In the genomic region with DNA sequence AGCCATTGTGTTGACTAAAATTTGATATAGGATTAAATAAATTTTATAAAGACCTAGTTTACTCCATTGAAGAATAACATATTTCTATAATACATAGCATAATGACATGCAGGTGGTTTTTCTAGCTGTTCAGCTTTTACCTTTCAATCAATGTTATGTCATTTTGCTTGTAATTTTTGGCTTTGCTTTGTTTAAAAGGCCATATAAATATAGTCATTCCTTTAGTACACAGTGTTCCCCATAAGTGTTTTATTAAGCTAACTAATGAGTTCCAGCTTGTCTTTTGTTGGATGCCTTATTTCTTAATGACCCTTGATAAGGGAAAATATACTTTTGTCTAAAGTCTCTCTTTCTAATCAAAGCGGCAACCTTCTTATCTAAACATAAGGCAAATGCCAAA, we compare ENCODE assay signal across 22 cellular contexts.
A peak's percentile ranks its signal among the peaks of the same experiment; 100 is the strongest.
DNase-seq lines count a peak whose midpoint lies in the region; ATAC-seq, FAIRE-seq and TF ChIP-seq lines count a peak whose summit lies in the region.
"Had no signal": no experiment of that assay in that cellular context is flagged by ENCODE, and none has a peak within 500 bp of the region (broad histone marks: within the 10 kb centered on the region; RNA-seq: fewer than 3 reads in every experiment).

No MANE protein-coding gene starts in this region.

- no TSS peak for BruUV-seq in K562 (replicated peaks; lab: Mats Ljungman, UMichigan)

- CTCF ChIA-PET in K562 (lab: Yijun Ruan, JAX; ENCODE audit: low intra/inter-chr PET ratio), result no interaction called here

- no peaks in the 10 kb centered on the region for H3K36me3 ChIP-seq in K562 (ENCODE audit: control insufficient read depth, insufficient read depth, low read length)
- H3K36me3 ChIP-seq in small intestine (ENCODE audit: control insufficient read depth in 2 of 2, insufficient read depth in 2 of 2, low read length in 2 of 2), result no peaks in the 10 kb centered on the region
- H3K36me3 ChIP-seq: BLaER1 treated with 17β-estradiol and CSF1 and Interleukin-3, amounts not matched to agents 10 nM and 100 nM had no signal

- H3K4me2 ChIP-seq in K562 (ENCODE audit: insufficient read depth, low read length), result no peak overlapping the region
- H3K4me2 ChIP-seq: A549; BLaER1 treated with 17β-estradiol and CSF1 and Interleukin-3, amounts not matched to agents 10 nM and 100 nM had no signal

- TF ChIP-seq RAD21 in K562 (CRISPR knock-in tag; conservative IDR thresholded peaks at IDR 0.05 in 1 of 2, IDR thresholded peaks at IDR 0.05 in 1 of 2), result no peak

- intact Hi-C loops in K562 (cut with micrococcal nuclease), result no loop called here

- WGBS in K562 (ENCODE audit: insufficient coverage, low coverage, missing lambda C conversion rate), result 3% methylated on average over 1 of the region's 1 CpG
- WGBS in small intestine, 3 donors, result 16 to 44% (median 40%) methylated on average over 1 of the region's 1 CpG

- POLR2A ChIA-PET in K562 (lab: Yijun Ruan, JAX), result no interaction called here

- no peak for TF ChIP-seq EP300 in K562 (IDR thresholded peaks at IDR 0.05; ENCODE audit: low read length)

- no peak overlapping the region for H2AFZ ChIP-seq in K562 (ENCODE audit: low read depth, low read length)

- no peak for TF ChIP-seq POLR2A in K562 (conservative IDR thresholded peaks at IDR 0.05)

- H3K4me1 ChIP-seq in K562 (replicated peaks in 1 of 2; ENCODE audit: control insufficient read depth in 2 of 2, insufficient read depth in 2 of 2, low read length in 2 of 2) (no peaks in the 10 kb centered on the region), small intestine (ENCODE audit: control insufficient read depth in 2 of 2, insufficient read depth in 1 of 2, low read depth in 1 of 2, low read length in 1 of 2) (no peaks in the 10 kb centered on the region)
- H3K4me1 ChIP-seq: A549; BLaER1 treated with 17β-estradiol and CSF1 and Interleukin-3, amounts not matched to agents 10 nM and 100 nM had no signal

- TF ChIP-seq CTCF in LNCaP clone FGC (IDR thresholded peaks at IDR 0.05; ENCODE audit: control insufficient read depth, extremely low read depth, insufficient read depth), result no peak
- no peak for TF ChIP-seq CTCF in K562 (IDR thresholded peaks at IDR 0.05 in 2 of 3, conservative IDR thresholded peaks at IDR 0.05 in 1 of 3; ENCODE audit: insufficient read depth in 2 of 3, low read depth in 1 of 3, low read length in 3 of 3)

- H3K27me3 ChIP-seq in K562 (ENCODE audit: control insufficient read depth in 2 of 2, insufficient read depth in 2 of 2, low read length in 2 of 2) (no peaks in the 10 kb centered on the region), small intestine (ENCODE audit: control insufficient read depth in 2 of 2, insufficient read depth in 2 of 2, low read length in 2 of 2) (no peaks in the 10 kb centered on the region)
- H3K27me3 ChIP-seq: BLaER1 treated with 17β-estradiol and CSF1 and Interleukin-3, amounts not matched to agents 10 nM and 100 nM had no signal

- no peak overlapping the region for H3K27ac ChIP-seq in K562 (ENCODE audit: extremely low read depth, low read depth, low read length)
- H3K27ac ChIP-seq in small intestine (ENCODE audit: low read depth in 1 of 2, low read length in 1 of 2), result no peak overlapping the region
- H3K27ac ChIP-seq: 22Rv1; A549; BLaER1 treated with 17β-estradiol and CSF1 and Interleukin-3, amounts not matched to agents 10 nM and 100 nM; C4-2B had no signal

- no peak for ATAC-seq in K562
- no peak for ATAC-seq in GM18861 (IDR thresholded peaks at IDR 0.05; ENCODE audit: unreplicated experiment)
- no peak for ATAC-seq in HG02884 (IDR thresholded peaks at IDR 0.05; ENCODE audit: unreplicated experiment)
- ATAC-seq: A549; CD8-positive, alpha-beta T cell had no signal

- no peak overlapping the region for H3K4me3 ChIP-seq in LNCaP clone FGC (ENCODE audit: low read depth, low read length)
- H3K4me3 ChIP-seq in K562, result no peak overlapping the region
- no peak overlapping the region for H3K4me3 ChIP-seq in small intestine (ENCODE audit: low read depth in 1 of 2, low read length in 2 of 2)
- H3K4me3 ChIP-seq: A549; BLaER1 treated with 17β-estradiol and CSF1 and Interleukin-3, amounts not matched to agents 10 nM and 100 nM had no signal

- DNase-seq in LNCaP clone FGC (ENCODE audit: low read depth) (peak; percentile 58), K562 (ENCODE audit: extremely low read depth in 1 of 4, low spot score in 3 of 4) (no peak), left kidney (ENCODE audit: low read depth, low spot score) (peak; percentile 7), small intestine (peak; percentile 1)
- DNase-seq in activated T-cell treated with anti-CD3 and anti-CD28 coated beads, Interleukin-2, amount 50 U/mL, for 1 hour, result no peak
- DNase-seq: AML-193; Caco-2; Calu3; CD4-positive, alpha-beta T cell; CD8-positive, alpha-beta T cell; DMS79 treated with DMSO at 0.1 percent for 48 hours; GF-D8 had no signal

- H3K79me2 ChIP-seq in K562 (ENCODE audit: control insufficient read depth, insufficient read depth, low read length), result no peaks in the 10 kb centered on the region

- H3K9me3 ChIP-seq in K562 (replicated peaks; ENCODE audit: control insufficient read depth, insufficient read depth, low read depth, low read length) (no peaks in the 10 kb centered on the region), small intestine (ENCODE audit: control insufficient read depth, low read depth) (no peaks in the 10 kb centered on the region)
- H3K9me3 ChIP-seq: A549; BLaER1 treated with 17β-estradiol and CSF1 and Interleukin-3, amounts not matched to agents 10 nM and 100 nM; Caco-2 had no signal

- in situ Hi-C loops in K562 (cut with MboI), result no loop called here

- no peaks in the 10 kb centered on the region for H3K9me1 ChIP-seq in K562 (ENCODE audit: control insufficient read depth, insufficient read depth, low read length)

- no peaks in the 10 kb centered on the region for H4K20me1 ChIP-seq in K562 (replicated peaks; ENCODE audit: control insufficient read depth, insufficient read depth, low read length)
- H4K20me1 ChIP-seq: BLaER1 treated with 17β-estradiol and CSF1 and Interleukin-3, amounts not matched to agents 10 nM and 100 nM had no signal

- no peak overlapping the region for H3K9ac ChIP-seq in K562 (ENCODE audit: insufficient read depth in 1 of 2, low read depth in 2 of 2, low read length in 2 of 2)
- H3K9ac ChIP-seq: BLaER1 treated with 17β-estradiol and CSF1 and Interleukin-3, amounts not matched to agents 10 nM and 100 nM had no signal

- FAIRE-seq in K562 (lab: Jason Lieb, UNC) (no peak), small intestine (lab: Jason Lieb, UNC) (no peak)
- FAIRE-seq: A549, D721Med, G401.6, GM12891, GM19239 had no signal

TF ChIP-seq in K562, 482 proteins besides CTCF, POLR2A, EP300 and RAD21:
- TF ChIP-seq, protein P1, sequence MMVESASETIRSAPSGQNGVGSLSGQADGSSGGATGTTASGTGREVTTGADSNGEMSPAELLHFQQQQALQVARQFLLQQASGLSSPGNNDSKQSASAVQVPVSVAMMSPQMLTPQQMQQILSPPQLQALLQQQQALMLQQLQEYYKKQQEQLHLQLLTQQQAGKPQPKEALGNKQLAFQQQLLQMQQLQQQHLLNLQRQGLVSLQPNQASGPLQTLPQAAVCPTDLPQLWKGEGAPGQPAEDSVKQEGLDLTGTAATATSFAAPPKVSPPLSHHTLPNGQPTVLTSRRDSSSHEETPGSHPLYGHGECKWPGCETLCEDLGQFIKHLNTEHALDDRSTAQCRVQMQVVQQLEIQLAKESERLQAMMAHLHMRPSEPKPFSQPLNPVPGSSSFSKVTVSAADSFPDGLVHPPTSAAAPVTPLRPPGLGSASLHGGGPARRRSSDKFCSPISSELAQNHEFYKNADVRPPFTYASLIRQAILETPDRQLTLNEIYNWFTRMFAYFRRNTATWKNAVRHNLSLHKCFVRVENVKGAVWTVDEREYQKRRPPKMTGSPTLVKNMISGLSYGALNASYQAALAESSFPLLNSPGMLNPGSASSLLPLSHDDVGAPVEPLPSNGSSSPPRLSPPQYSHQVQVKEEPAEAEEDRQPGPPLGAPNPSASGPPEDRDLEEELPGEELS (CRISPR knock-in tag; IDR thresholded peaks at IDR 0.05; ENCODE audit: borderline replicate concordance), result no peak
- TF ChIP-seq FOXJ2 (tag; IDR thresholded peaks at IDR 0.05), result 0 out of 2 replicates have a peak, but pooled peaks have one; percentile 39
- TF ChIP-seq, protein P2, sequence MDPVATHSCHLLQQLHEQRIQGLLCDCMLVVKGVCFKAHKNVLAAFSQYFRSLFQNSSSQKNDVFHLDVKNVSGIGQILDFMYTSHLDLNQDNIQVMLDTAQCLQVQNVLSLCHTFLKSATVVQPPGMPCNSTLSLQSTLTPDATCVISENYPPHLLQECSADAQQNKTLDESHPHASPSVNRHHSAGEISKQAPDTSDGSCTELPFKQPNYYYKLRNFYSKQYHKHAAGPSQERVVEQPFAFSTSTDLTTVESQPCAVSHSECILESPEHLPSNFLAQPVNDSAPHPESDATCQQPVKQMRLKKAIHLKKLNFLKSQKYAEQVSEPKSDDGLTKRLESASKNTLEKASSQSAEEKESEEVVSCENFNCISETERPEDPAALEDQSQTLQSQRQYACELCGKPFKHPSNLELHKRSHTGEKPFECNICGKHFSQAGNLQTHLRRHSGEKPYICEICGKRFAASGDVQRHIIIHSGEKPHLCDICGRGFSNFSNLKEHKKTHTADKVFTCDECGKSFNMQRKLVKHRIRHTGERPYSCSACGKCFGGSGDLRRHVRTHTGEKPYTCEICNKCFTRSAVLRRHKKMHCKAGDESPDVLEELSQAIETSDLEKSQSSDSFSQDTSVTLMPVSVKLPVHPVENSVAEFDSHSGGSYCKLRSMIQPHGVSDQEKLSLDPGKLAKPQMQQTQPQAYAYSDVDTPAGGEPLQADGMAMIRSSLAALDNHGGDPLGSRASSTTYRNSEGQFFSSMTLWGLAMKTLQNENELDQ (CRISPR knock-in tag; IDR thresholded peaks at IDR 0.05; ENCODE audit: borderline replicate concordance), result no peak

Comparison
In these comparisons a context has a peak if more than half of its experiments do, and no peak if none do; other contexts are left out.
1. DNase-seq: peak in LNCaP clone FGC (single experiment), left kidney (single experiment) and small intestine (single experiment); none in K562 (0 of 4) and activated T-cell treated with anti-CD3 and anti-CD28 coated beads, Interleukin-2, amount 50 U/mL, for 1 hour (single experiment).